In genomic region chr6:25280617-25280990, GRCh38 we compare ENCODE assay signal across 8 cellular contexts. TPM values are rescaled to one million over a fixed set of nuclear protein-coding genes. Genes with fewer than 3 reads are reported as not detected.
DNase-seq lines count a peak whose midpoint lies in the region; ATAC-seq and TF ChIP-seq lines count a peak whose summit lies in the region.

No MANE protein-coding gene starts in this region.

- WGBS in GM23248 (ENCODE audit: low coverage in 1 of 2, low lambda C conversion rate in 2 of 2, missing lambda C conversion rate in 2 of 2), 2 experiments = 20% methylated on average over 6 of the region's 6 CpGs
- 22 to 30% methylated on average over 4 to 6 of the region's 6 CpGs for WGBS in gastroesophageal sphincter (ENCODE audit: low coverage in 1 of 2), 2 donors

- no peak for TF ChIP-seq EP300 in gastroesophageal sphincter (IDR thresholded peaks at IDR 0.05)

- H3K4me3 ChIP-seq in GM23248 (peak overlapping the region; percentile 93), RWPE2 (ENCODE audit: severe bottlenecking) (peak overlapping the region; percentile 97), gastroesophageal sphincter (peak overlapping the region; percentile 77 to 84)

- H3F3A ChIP-seq in GM23248 (ENCODE audit: insufficient read depth) = peaks cover 18% of the 10 kb centered on the region; the same call in 1 of the 2 replicates

- intact Hi-C loops in sciatic nerve (cut with DNase I) = no loop called here

- no peak for TF ChIP-seq CTCF in RWPE2 (IDR thresholded peaks at IDR 0.05; ENCODE audit: poor library complexity, severe bottlenecking)
- TF ChIP-seq CTCF in gastroesophageal sphincter (IDR thresholded peaks at IDR 0.05) = no peak

- H3K4me1 ChIP-seq in GM23248 (ENCODE audit: insufficient read depth) (peaks cover 10% of the 10 kb centered on the region; the same call in 1 of the 2 replicates), RWPE2 (ENCODE audit: insufficient read depth, poor library complexity, severe bottlenecking) (peaks cover 20% of the 10 kb centered on the region), gastroesophageal sphincter (peaks cover 0 to 26% (median 0%) of the 10 kb centered on the region in 3 donors)

- H3K4me2 ChIP-seq in GM23248 (ENCODE audit: unreplicated experiment) = peak overlapping the region; percentile 97

- no peaks in the 10 kb centered on the region for H3K9me2 ChIP-seq in GM23248 (ENCODE audit: insufficient read depth)

- TF ChIP-seq POLR2A in gastroesophageal sphincter (IDR thresholded peaks at IDR 0.05) = no peak

- no peaks in the 10 kb centered on the region for H3K79me2 ChIP-seq in GM23248 (ENCODE audit: insufficient read depth)

- H3K36me3 ChIP-seq in GM23248 (ENCODE audit: low read depth) (no peaks in the 10 kb centered on the region), RWPE2 (ENCODE audit: low read depth) (peaks cover 6% of the 10 kb centered on the region; the same call in 1 of the 2 replicates), gastroesophageal sphincter (no peaks in the 10 kb centered on the region)

- no peak overlapping the region for H2AFZ ChIP-seq in GM23248

- H4K20me1 ChIP-seq in GM23248 (ENCODE audit: insufficient read depth) = no peaks in the 10 kb centered on the region

- DNase-seq in GM23248 (peak; percentile 15), RWPE2 (ENCODE audit: low spot score) (no peak), sciatic nerve (ENCODE audit: low spot score) (no peak), medulla oblongata (ENCODE audit: extremely low spot score) (no peak), NCI-H1930 (lab: John Stamatoyannopoulos, UW) (no peak)

- no peak overlapping the region for H3K27ac ChIP-seq in GM23248
- H3K27ac ChIP-seq in RWPE2 (ENCODE audit: poor library complexity, severe bottlenecking) = peak overlapping the region; percentile 58
- H3K27ac ChIP-seq in gastroesophageal sphincter = peak overlapping the region in 3 of 4 donors; percentile 55 to 81 (median 70)

- H3K9me3 ChIP-seq in GM23248 (ENCODE audit: low read depth) = no peaks in the 10 kb centered on the region
- H3K9me3 ChIP-seq in RWPE2 (ENCODE audit: severe bottlenecking) = no peaks in the 10 kb centered on the region
- no peaks in the 10 kb centered on the region for H3K9me3 ChIP-seq in gastroesophageal sphincter

- in situ Hi-C loops in GM23248 (cut with MboI) = no loop called here

- no peak for ATAC-seq in RWPE2 (ENCODE audit: low read depth)
- ATAC-seq in gastroesophageal sphincter = no peak
- peak; percentile 5 for ATAC-seq in sciatic nerve
- no peak for ATAC-seq in GM21717 (IDR thresholded peaks at IDR 0.05; ENCODE audit: unreplicated experiment)
- ATAC-seq in HG03342 (IDR thresholded peaks at IDR 0.05; ENCODE audit: unreplicated experiment) = no peak

- no peak overlapping the region for H3K9ac ChIP-seq in GM23248

- H3K27me3 ChIP-seq in GM23248 (replicated peaks; ENCODE audit: insufficient read depth) (no peaks in the 10 kb centered on the region), RWPE2 (ENCODE audit: insufficient read depth, poor library complexity, severe bottlenecking) (no peaks in the 10 kb centered on the region), gastroesophageal sphincter (peaks cover 22% of the 10 kb centered on the region)

RNA-seq across cellular contexts. Expression of gene CARMIL1, which starts 1.4 kb away (rescaled TPM):
- 6.3 and 10.9 TPM in 2 replicates for total RNA-seq in GM23248 (2014; rRNA removed; shearing (Covaris generic))
- 11.0 and 11.9 TPM in 2 replicates for polyA plus RNA-seq in GM23248 (2016; fragmentation: Nextera tagmentation; extraction: Ambion mirVana)
- total RNA-seq in gastroesophageal sphincter (10 to 100 TPM in 3 of 4 donors, 1 to 10 TPM in 1; 6.2 to 17.2 (median 11.5) TPM), sciatic nerve (20.8 TPM)
